9 cellular contexts compared by ENCODE assay signal in genomic region chr6:55069132-55069781, GRCh38.
DNase-seq lines count a peak whose midpoint lies in the region; ATAC-seq, FAIRE-seq and TF ChIP-seq lines count a peak whose summit lies in the region.
"Had no signal": no experiment of that assay in that cellular context is flagged by ENCODE, and none has a peak within 500 bp of the region (broad histone marks: within the 10 kb centered on the region; RNA-seq: fewer than 3 reads in every experiment).

No MANE protein-coding gene starts in this region.

- no peak overlapping the region for H3K4me3 Mint-ChIP-seq in Caco-2 (ENCODE audit: unreplicated experiment)

- intact Hi-C loops in Caco-2 (cut with micrococcal nuclease; ENCODE audit: unreplicated experiment) = loop anchor here (1.0 to 2.0 kb wide), 6 partner anchors 172 to 1083 kb away; no protein-coding TSS in a partner anchor
- intact Hi-C loops in esophagus muscularis mucosa (cut with DNase I) = loop anchor here (5.0 kb wide), 2 partner anchors 347 to 1082 kb away; no protein-coding TSS in a partner anchor
- intact Hi-C loops in spleen (cut with DNase I; ENCODE audit: low total_unique reads) = no loop called here

- no TSS peak for BruUV-seq in Caco-2 (replicated peaks; lab: Mats Ljungman, UMichigan)

- TF ChIP-seq POLR2A in esophagus muscularis mucosa (IDR thresholded peaks at IDR 0.05; ENCODE audit: low read depth) (no peak), spleen (IDR thresholded peaks at IDR 0.05) (no peak)

- H3K36me3 ChIP-seq in Caco-2 (ENCODE audit: control insufficient read depth, insufficient read depth, low read length) (no peaks in the 10 kb centered on the region), esophagus muscularis mucosa (no peaks in the 10 kb centered on the region), spleen (no peaks in the 10 kb centered on the region)

- H3K36me3 Mint-ChIP-seq in Caco-2 (ENCODE audit: insufficient read depth, unreplicated experiment) = no peaks in the 10 kb centered on the region

- peaks cover 6% of the 10 kb centered on the region for H3K4me1 Mint-ChIP-seq in Caco-2 (ENCODE audit: low read depth, unreplicated experiment)

- H3K27me3 ChIP-seq in Caco-2 (replicated peaks; ENCODE audit: control insufficient read depth, insufficient read depth, low read length) = no peaks in the 10 kb centered on the region
- H3K27me3 ChIP-seq in esophagus muscularis mucosa = no peaks in the 10 kb centered on the region
- H3K27me3 ChIP-seq in spleen (replicated peaks in 1 of 7) = no peaks in the 10 kb centered on the region

- ATAC-seq in HG02759 (IDR thresholded peaks at IDR 0.05; ENCODE audit: unreplicated experiment) (peak; percentile 47), HG02610 (IDR thresholded peaks at IDR 0.05; ENCODE audit: unreplicated experiment) (no peak)
- ATAC-seq: K562 had no signal

- no peaks in the 10 kb centered on the region for H3K9me3 Mint-ChIP-seq in Caco-2 (ENCODE audit: unreplicated experiment)

- peak; percentile 81 for FAIRE-seq in RCC 7860 (lab: Jason Lieb, UNC)
- FAIRE-seq: K562 had no signal

- H3K27ac ChIP-seq in esophagus muscularis mucosa (replicated peaks in 1 of 4) (no peak overlapping the region), spleen (no peak overlapping the region)

- WGBS in esophagus muscularis mucosa = 28% methylated on average over 3 of the region's 3 CpGs
- 20 to 21% (median 20%) methylated on average over 3 of the region's 3 CpGs for WGBS in spleen, 5 donors

- POLR2A ChIA-PET in Caco-2 (lab: Charles Lee) = no interaction called here

- H3K4me3 ChIP-seq in Caco-2 (ENCODE audit: low read depth, low read length) (no peak overlapping the region), esophagus muscularis mucosa (no peak overlapping the region), spleen (no peak overlapping the region)
- H3K4me3 ChIP-seq: K562 had no signal

- H3K9me3 ChIP-seq in Caco-2 (no peaks in the 10 kb centered on the region; the same call in 1 of the 2 replicates), esophagus muscularis mucosa (no peaks in the 10 kb centered on the region), spleen (no peaks in the 10 kb centered on the region)

- TF ChIP-seq CTCF in Caco-2 (IDR thresholded peaks at IDR 0.05; ENCODE audit: insufficient read depth in 1 of 2, low read depth in 1 of 2, low read length in 1 of 2, severe bottlenecking in 1 of 2, unreplicated experiment in 1 of 2) (peak; percentile 60 to 74), esophagus muscularis mucosa (IDR thresholded peaks at IDR 0.05) (peak; percentile 41 to 50 (median 42)), spleen (IDR thresholded peaks at IDR 0.05 in 8 of 11, conservative IDR thresholded peaks at IDR 0.05 in 3 of 11) (peak in 5 of 11 experiments; percentile 11 to 40 (median 21))

- H3K4me1 ChIP-seq in Caco-2 (no peaks in the 10 kb centered on the region), esophagus muscularis mucosa (no peaks in the 10 kb centered on the region), spleen (no peaks in the 10 kb centered on the region)

- peaks cover 4% of the 10 kb centered on the region for H3K27me3 Mint-ChIP-seq in Caco-2 (ENCODE audit: insufficient read depth, unreplicated experiment)

- peak in 1 of 2 experiments; percentile 55 for DNase-seq in Caco-2
- DNase-seq in RCC 7860 (ENCODE audit: low spot score) = peak; percentile 40
- DNase-seq in esophagus muscularis mucosa (ENCODE audit: extremely low spot score) = no peak
- DNase-seq in non-pigmented ciliary epithelial cell (ENCODE audit: low read depth) = peak; percentile 31
- DNase-seq in spleen = no peak
- no peak for DNase-seq in middle frontal gyrus (ENCODE audit: extremely low spot score, low spot score)

- CTCF ChIA-PET in Caco-2 (lab: Charles Lee) = interaction anchor here (1.0 to 1.6 kb wide), 2 partner anchors 352 to 371 kb away, joined by 4 to 14 read pairs; no protein-coding TSS in a partner anchor

- no peak overlapping the region for H3K27ac Mint-ChIP-seq in Caco-2 (ENCODE audit: unreplicated experiment)

- TF ChIP-seq EP300 in esophagus muscularis mucosa (IDR thresholded peaks at IDR 0.05) = no peak

Comparison
In these comparisons a context has a peak if more than half of its experiments do, and no peak if none do; other contexts are left out.
1. DNase-seq: peak in RCC 7860 (single experiment) and non-pigmented ciliary epithelial cell (single experiment); none in esophagus muscularis mucosa (single experiment), spleen (single experiment) and middle frontal gyrus (single experiment).